Comparison of ENCODE assay signal across 22 cellular contexts in the genomic region with DNA sequence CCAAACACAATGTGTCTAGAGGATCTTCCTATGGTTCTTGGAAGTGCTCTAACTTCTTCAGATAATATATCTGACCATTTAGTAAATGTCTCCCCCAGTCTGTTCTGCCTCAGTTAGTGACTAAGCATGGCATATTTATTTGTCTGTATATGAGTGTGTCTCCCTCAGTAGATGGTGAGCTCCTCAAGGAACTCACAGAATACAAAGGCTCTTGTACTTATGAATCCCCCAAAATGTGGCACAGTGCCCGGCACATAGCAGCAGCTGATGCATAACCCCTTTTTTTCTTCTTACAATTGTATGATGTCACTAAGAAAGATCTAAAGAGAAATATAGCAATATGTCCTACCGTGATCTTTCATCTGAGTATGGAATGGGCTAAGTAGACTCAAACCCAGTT.
DNase-seq lines count a peak whose midpoint lies in the region; ATAC-seq, FAIRE-seq and TF ChIP-seq lines count a peak whose summit lies in the region.
"Had no signal": no experiment of that assay in that cellular context is flagged by ENCODE, and none has a peak within 500 bp of the region (broad histone marks: within the 10 kb centered on the region; RNA-seq: fewer than 3 reads in every experiment).

No MANE protein-coding gene starts in this region.

- H4K20me1 ChIP-seq in IMR-90 (ENCODE audit: insufficient read depth, low read length): no peaks in the 10 kb centered on the region

- peaks cover 24% of the 10 kb centered on the region for H3K4me1 Mint-ChIP-seq in nephron
- H3K4me1 Mint-ChIP-seq in immature natural killer cell: no peaks in the 10 kb centered on the region
- H3K4me1 Mint-ChIP-seq: CD8-positive, alpha-beta memory T cell had no signal

- H4K91ac ChIP-seq in IMR-90 (ENCODE audit: insufficient read depth, low read depth, low read length): no peak overlapping the region

- ATAC-seq in IMR-90 (ENCODE audit: low read depth): peak; percentile 53
- ATAC-seq in HG03354 (IDR thresholded peaks at IDR 0.05; ENCODE audit: poor library complexity, severe bottlenecking, unreplicated experiment): no peak
- ATAC-seq in left lobe of liver: no peak
- ATAC-seq: K562 had no signal

- H3K9ac ChIP-seq in IMR-90 (ENCODE audit: low read depth, low read length): no peak overlapping the region

- H3K4me3 Mint-ChIP-seq in nephron (no peak overlapping the region), immature natural killer cell (no peak overlapping the region)
- H3K4me3 Mint-ChIP-seq: CD8-positive, alpha-beta memory T cell had no signal

- H3K9me3 Mint-ChIP-seq in nephron (no peaks in the 10 kb centered on the region), immature natural killer cell (peaks cover 8 to 32% (median 11%) of the 10 kb centered on the region in 6 donors)

- no peaks in the 10 kb centered on the region for H3K79me1 ChIP-seq in IMR-90 (ENCODE audit: low read depth in 1 of 2, low read length in 2 of 2)

- H3K27ac ChIP-seq in IMR-90 (ENCODE audit: insufficient read depth, low read length): peak overlapping the region; percentile 40; the same call in 1 of the 2 replicates
- H3K27ac ChIP-seq: C4-2B, Peyer's patch, SJCRH30 had no signal

- H3K27me3 ChIP-seq in IMR-90 (ENCODE audit: control insufficient read depth, insufficient read depth, low read length): no peaks in the 10 kb centered on the region
- H3K27me3 ChIP-seq: Peyer's patch, SJCRH30 had no signal

- POLR2A ChIA-PET in IMR-90 (lab: Charles Lee; ENCODE audit: unreplicated experiment): no interaction called here

- H3K23ac ChIP-seq in IMR-90 (ENCODE audit: low read depth, low read length): no peak overlapping the region

- H2AK9ac ChIP-seq in IMR-90 (replicated peaks; ENCODE audit: low read depth, low read length, poor library complexity): no peak overlapping the region

- in situ Hi-C loops in IMR-90 (cut with MboI; ENCODE audit: low sequenced_read_pairs) (no loop called here), astrocyte of the spinal cord (cut with HindIII; ENCODE audit: low sequenced_read_pairs) (no loop called here)

- H3K27me3 Mint-ChIP-seq in nephron (ENCODE audit: low read depth): no peaks in the 10 kb centered on the region
- peaks cover 0 to 2% (median 2%) of the 10 kb centered on the region in 3 donors for H3K27me3 Mint-ChIP-seq in immature natural killer cell (ENCODE audit: low read depth in 3 of 3)

- 0 out of 2 replicates have a peak overlapping the region, but pooled peaks have one; percentile 26 for H4K5ac ChIP-seq in IMR-90 (ENCODE audit: low read depth, low read length)

- no peak overlapping the region for H2AFZ ChIP-seq in IMR-90 (replicated peaks; ENCODE audit: low read length, poor library complexity)

- peak overlapping the region; percentile 55 for H3K18ac ChIP-seq in IMR-90 (ENCODE audit: low read depth, low read length)

- H3K36me3 ChIP-seq in IMR-90 (ENCODE audit: control insufficient read depth, insufficient read depth, low read length): no peaks in the 10 kb centered on the region
- H3K36me3 ChIP-seq: Peyer's patch, SJCRH30 had no signal

- intact Hi-C loops in IMR-90 (cut with micrococcal nuclease): loop anchor here (10.0 kb wide), 1 partner anchor 481 kb away; no protein-coding TSS in a partner anchor

- DNase-seq in IMR-90: peak; percentile 88
- peak; percentile 54 for DNase-seq in astrocyte of the spinal cord (ENCODE audit: low read depth, low spot score)
- peak; percentile 20 for DNase-seq in fibroblast of the aortic adventitia (ENCODE audit: low read depth)
- DNase-seq in RCC 7860 (ENCODE audit: low spot score): no peak
- DNase-seq in left lobe of liver (ENCODE audit: low spot score): no peak
- no peak for DNase-seq in immature natural killer cell
- DNase-seq: CD8-positive, alpha-beta memory T cell; DMS53; GF-D8; NCI-H1092 treated with DMSO at 0.1 percent for 48 hours; NCI-H1436 treated with DMSO at 0.1 percent for 48 hours; NCI-H2029; NCI-H345; NCI-H524 treated with DMSO at 0.1 percent for 48 hours; NCI-H82; Peyer's patch; SJCRH30 had no signal

- peak overlapping the region; percentile 30; the same call in 1 of the 2 replicates for H3K4ac ChIP-seq in IMR-90 (ENCODE audit: low read depth, low read length)

- H2BK15ac ChIP-seq in IMR-90 (ENCODE audit: low read depth, low read length): no peak overlapping the region; the same call in 2 of the 3 replicates

- peak overlapping the region; percentile 23; the same call in 1 of the 2 replicates for H2AK5ac ChIP-seq in IMR-90 (ENCODE audit: low read depth, low read length)

- no peak for TF ChIP-seq POLR2A in IMR-90 (IDR thresholded peaks at IDR 0.05; ENCODE audit: low read depth, low read length)

- CTCF ChIA-PET in IMR-90 (lab: Yijun Ruan, JAX): interaction anchor here (1.1 kb wide), 1 partner anchor 332 kb away, joined by 4 read pairs; no protein-coding TSS in a partner anchor

- H3K4me1 ChIP-seq in IMR-90 (ENCODE audit: control insufficient read depth, insufficient read depth, low read length): peaks cover 11% of the 10 kb centered on the region
- H3K4me1 ChIP-seq: Peyer's patch had no signal

- H3K27ac Mint-ChIP-seq in nephron (peak overlapping the region in 2 of 3 experiments; percentile 1 to 15), immature natural killer cell (no peak overlapping the region)
- H3K27ac Mint-ChIP-seq: CD8-positive, alpha-beta memory T cell had no signal

- no peak for TF ChIP-seq RAD21 in IMR-90 (IDR thresholded peaks at IDR 0.05; ENCODE audit: low read length)

- H3K36me3 Mint-ChIP-seq in nephron (ENCODE audit: low read depth): no peaks in the 10 kb centered on the region
- H3K36me3 Mint-ChIP-seq in immature natural killer cell: no peaks in the 10 kb centered on the region
- H3K36me3 Mint-ChIP-seq: CD8-positive, alpha-beta memory T cell had no signal

- peak overlapping the region; percentile 43; the same call in 1 of the 2 replicates for H3K14ac ChIP-seq in IMR-90 (replicated peaks; ENCODE audit: low read depth, low read length)

- H3K9me3 ChIP-seq in IMR-90 (ENCODE audit: control insufficient read depth, insufficient read depth, low read length): no peaks in the 10 kb centered on the region
- H3K9me3 ChIP-seq: Peyer's patch, SJCRH30 had no signal

- H3K4me2 ChIP-seq in IMR-90 (ENCODE audit: low read depth, low read length): peak overlapping the region; percentile 10; the same call in 1 of the 2 replicates

- H2BK20ac ChIP-seq in IMR-90 (ENCODE audit: low read depth, low read length): no peak overlapping the region

- dilution Hi-C loops in IMR-90 (cut with HindIII; ENCODE audit: low sequenced_read_pairs, unreplicated experiment): no loop called here

- H4K8ac ChIP-seq in IMR-90 (ENCODE audit: low read depth in 2 of 2, low read length in 2 of 2): no peak overlapping the region; a peak in 1 of 4 replicates

- no TSS peak for BruUV-seq in IMR-90 (replicated peaks; lab: Mats Ljungman, UMichigan)

- no peaks in the 10 kb centered on the region for H3K9me1 ChIP-seq in IMR-90 (ENCODE audit: insufficient read depth, low read length)

- no peak overlapping the region for H3K4me3 ChIP-seq in IMR-90 (ENCODE audit: insufficient read depth, low read depth, low read length)
- no peak overlapping the region for H3K4me3 ChIP-seq in astrocyte of the spinal cord (ENCODE audit: low read depth, low read length)
- H3K4me3 ChIP-seq in fibroblast of the aortic adventitia (ENCODE audit: low read depth, low read length): no peak overlapping the region
- H3K4me3 ChIP-seq: K562, Peyer's patch, SJCRH30 had no signal

- WGBS in IMR-90 (ENCODE audit: extremely low coverage in 2 of 2, insufficient read length in 1 of 2), 2 experiments: no CpG with 5 or more reads among the region's 2 CpGs

- H2BK5ac ChIP-seq in IMR-90 (ENCODE audit: low read depth, low read length, poor library complexity, severe bottlenecking): peak overlapping the region; percentile 9

- H2BK120ac ChIP-seq in IMR-90 (ENCODE audit: low read depth, low read length): peak overlapping the region; percentile 7; the same call in 1 of the 2 replicates

- TF ChIP-seq CTCF in IMR-90 (conservative IDR thresholded peaks at IDR 0.05; ENCODE audit: low read depth, low read length): no peak
- TF ChIP-seq CTCF in astrocyte of the spinal cord (IDR thresholded peaks at IDR 0.05; ENCODE audit: low read depth, low read length): no peak
- no peak for TF ChIP-seq CTCF in fibroblast of the aortic adventitia (IDR thresholded peaks at IDR 0.05; ENCODE audit: insufficient read depth, low read length)
- no peak for TF ChIP-seq CTCF in nephron (IDR thresholded peaks at IDR 0.05; ENCODE audit: unreplicated experiment in 3 of 3)

- peak overlapping the region; percentile 17; the same call in 1 of the 2 replicates for H3K56ac ChIP-seq in IMR-90 (ENCODE audit: extremely low read depth, insufficient read depth, low read length)

- FAIRE-seq in RCC 7860 (lab: Jason Lieb, UNC): no peak
- FAIRE-seq: H1, K562 had no signal

TF ChIP-seq in IMR-90, 13 proteins besides CTCF, POLR2A, EP300 and RAD21:
- no peak for TF ChIP-seq MXI1 (IDR thresholded peaks at IDR 0.05; ENCODE audit: borderline replicate concordance, low read depth, low read length)
- TF ChIP-seq, protein P1, sequence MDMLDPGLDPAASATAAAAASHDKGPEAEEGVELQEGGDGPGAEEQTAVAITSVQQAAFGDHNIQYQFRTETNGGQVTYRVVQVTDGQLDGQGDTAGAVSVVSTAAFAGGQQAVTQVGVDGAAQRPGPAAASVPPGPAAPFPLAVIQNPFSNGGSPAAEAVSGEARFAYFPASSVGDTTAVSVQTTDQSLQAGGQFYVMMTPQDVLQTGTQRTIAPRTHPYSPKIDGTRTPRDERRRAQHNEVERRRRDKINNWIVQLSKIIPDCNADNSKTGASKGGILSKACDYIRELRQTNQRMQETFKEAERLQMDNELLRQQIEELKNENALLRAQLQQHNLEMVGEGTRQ (IDR thresholded peaks at IDR 0.05; ENCODE audit: low read depth, low read length): no peak

Comparison
In these comparisons a context has a peak if more than half of its experiments do, and no peak if none do; other contexts are left out.
1. DNase-seq: peak in IMR-90 (single experiment), astrocyte of the spinal cord (single experiment) and fibroblast of the aortic adventitia (single experiment); none in RCC 7860 (single experiment), left lobe of liver (single experiment) and immature natural killer cell (0 of 3).
2. H3K27ac Mint-ChIP-seq: peak in nephron (2 of 3); none in immature natural killer cell (0 of 6).